ENCODE assay signal across 21 cellular contexts in the genomic region with DNA sequence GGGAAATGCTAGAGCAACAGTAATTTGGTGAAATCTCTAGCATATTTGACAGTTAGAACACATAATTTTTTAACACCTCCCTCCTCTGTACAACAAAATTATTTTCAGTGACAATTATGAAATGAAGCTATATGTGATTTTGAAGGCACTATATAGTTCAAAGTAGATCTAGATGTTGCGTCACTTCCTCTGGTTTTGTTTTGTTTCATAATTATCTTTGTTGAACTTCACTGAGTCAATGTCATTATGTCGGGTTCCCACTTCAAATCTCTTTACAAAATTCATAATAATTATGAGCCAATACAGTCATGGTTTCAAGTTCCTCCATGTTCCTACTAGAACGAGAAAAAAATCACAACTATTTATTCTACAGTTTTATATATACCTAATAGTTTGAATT.
"Had no signal": no experiment of that assay in that cellular context is flagged by ENCODE, and none has a peak within 500 bp of the region (broad histone marks: within the 10 kb centered on the region; RNA-seq: fewer than 3 reads in every experiment).

No MANE protein-coding gene starts in this region.

- H3K9me3 Mint-ChIP-seq: activated B cell treated with CpG ODN at 0.5 μM for 24 hours; activated CD4-positive, alpha-beta T cell treated with anti-CD3 and anti-CD28 coated beads, Interleukin-2, amount 10 ng/mL, durations not matched to agents 24 days and 14 days had no signal

- H3K9me3 ChIP-seq: body of pancreas, mucosa of descending colon had no signal

- H3K27ac Mint-ChIP-seq: activated B cell treated with CpG ODN at 0.5 μM for 24 hours; activated CD4-positive, alpha-beta T cell treated with anti-CD3 and anti-CD28 coated beads, Interleukin-2, amount 10 ng/mL, durations not matched to agents 24 days and 14 days; activated CD8-positive, alpha-beta T cell treated with anti-CD3 and anti-CD28 coated beads, Interleukin-2, amount 10 ng/mL, durations not matched to agents 7 days and 5 days; activated naive CD8-positive, alpha-beta T cell treated with anti-CD3 and anti-CD28 coated beads for 36 hours; activated T-cell treated with anti-CD3 and anti-CD28 coated beads, Interleukin-2, amount 50 U/mL, for 72 hours; memory B cell; natural killer cell; stimulated activated memory B cell treated with anti-CD40 and anti-IgM and Interleukin-4, amounts not matched to agents 10 μg/mL and 1 μg/mL and 100 μg/mL, for 72 hours had no signal

- H3K4me3 Mint-ChIP-seq: activated B cell treated with CpG ODN at 0.5 μM for 24 hours; activated CD4-positive, alpha-beta T cell treated with anti-CD3 and anti-CD28 coated beads, Interleukin-2, amount 10 ng/mL, durations not matched to agents 24 days and 14 days; activated CD8-positive, alpha-beta T cell treated with anti-CD3 and anti-CD28 coated beads, Interleukin-2, amount 10 ng/mL, durations not matched to agents 7 days and 5 days; activated naive CD8-positive, alpha-beta T cell treated with anti-CD3 and anti-CD28 coated beads for 36 hours; activated T-cell treated with anti-CD3 and anti-CD28 coated beads, Interleukin-2, amount 50 U/mL, for 72 hours; central memory CD8-positive, alpha-beta T cell; memory B cell; natural killer cell; stimulated activated memory B cell treated with anti-CD40 and anti-IgM and Interleukin-4, amounts not matched to agents 10 μg/mL and 1 μg/mL and 100 μg/mL, for 72 hours had no signal

- H3K27me3 ChIP-seq: body of pancreas, tibial nerve, uterus had no signal

- H3K4me3 ChIP-seq: body of pancreas, coronary artery, left ventricle myocardium inferior, mucosa of descending colon, tibial nerve, uterus had no signal

- H3K4me1 ChIP-seq: body of pancreas, left ventricle myocardium inferior, tibial nerve, uterus had no signal

- H3K36me3 ChIP-seq: left ventricle myocardium inferior, tibial nerve, uterus had no signal

- ATAC-seq: activated CD8-positive, alpha-beta T cell treated with anti-CD3 and anti-CD28 coated beads, Interleukin-2, amount 10 ng/mL, durations not matched to agents 7 days and 5 days; activated T-cell treated with anti-CD3 and anti-CD28 coated beads, Interleukin-2, amount 50 U/mL, for 72 hours; body of pancreas; mucosa of descending colon; natural killer cell; stimulated activated memory B cell treated with anti-CD40 and anti-IgM and Interleukin-4, amounts not matched to agents 10 μg/mL and 1 μg/mL and 100 μg/mL, for 72 hours had no signal

- DNase-seq: activated B cell treated with CpG ODN at 0.5 μM for 24 hours; activated CD4-positive, alpha-beta T cell treated with anti-CD3 and anti-CD28 coated beads, Interleukin-2, amount 10 ng/mL, durations not matched to agents 24 days and 14 days; activated CD8-positive, alpha-beta memory T cell treated with anti-CD3 and anti-CD28 coated beads, Interleukin-2, amount 50 U/mL, for 4 hours; activated CD8-positive, alpha-beta T cell treated with anti-CD3 and anti-CD28 coated beads, Interleukin-2, amount 10 ng/mL, durations not matched to agents 7 days and 5 days; activated gamma-delta T cell treated with Interleukin-2 at 50 U/mL for 16 hours; activated naive CD8-positive, alpha-beta T cell treated with anti-CD3 and anti-CD28 coated beads for 36 hours; activated T-cell treated with anti-CD3 and anti-CD28 coated beads, Interleukin-2, amount 50 U/mL, for 72 hours; amygdala; body of pancreas; left ventricle myocardium inferior; mucosa of descending colon; natural killer cell; posterior cingulate gyrus; stimulated activated CD4-positive, alpha-beta T cell treated with anti-CD3 and anti-CD28 coated beads, Interleukin-2, amount 100 ng/mL, for 48 hours; substantia nigra; uterus had no signal

- H3K4me1 Mint-ChIP-seq: activated B cell treated with CpG ODN at 0.5 μM for 24 hours; activated CD4-positive, alpha-beta T cell treated with anti-CD3 and anti-CD28 coated beads, Interleukin-2, amount 10 ng/mL, durations not matched to agents 24 days and 14 days; activated naive CD8-positive, alpha-beta T cell treated with anti-CD3 and anti-CD28 coated beads for 36 hours; central memory CD8-positive, alpha-beta T cell; memory B cell; natural killer cell; stimulated activated memory B cell treated with anti-CD40 and anti-IgM and Interleukin-4, amounts not matched to agents 10 μg/mL and 1 μg/mL and 100 μg/mL, for 72 hours had no signal

- H3K27ac ChIP-seq: body of pancreas, coronary artery, left ventricle myocardium inferior, tibial nerve, uterus had no signal

- H3K36me3 Mint-ChIP-seq: activated naive CD8-positive, alpha-beta T cell treated with anti-CD3 and anti-CD28 coated beads for 36 hours; memory B cell; natural killer cell; stimulated activated memory B cell treated with anti-CD40 and anti-IgM and Interleukin-4, amounts not matched to agents 10 μg/mL and 1 μg/mL and 100 μg/mL, for 72 hours had no signal
